ENCODE assay signal across 8 cellular contexts in genomic region chr19:11538232-11539036, GRCh38. TPM values are rescaled to one million over a fixed set of nuclear protein-coding genes. Genes with fewer than 3 reads are reported as not detected.
DNase-seq lines count a peak whose midpoint lies in the region; ATAC-seq and TF ChIP-seq lines count a peak whose summit lies in the region.

Gene CNN1, plus strand, starts transcription at chr19:11538851. Its CDS starts 77 bp downstream, at chr19:11538928.

- H3K27ac Mint-ChIP-seq in activated naive CD4-positive, alpha-beta T cell treated with anti-CD3 and anti-CD28 coated beads, Interleukin-2, amount 50 U/mL, for 72 hours: no peak within 1 kb of the TSS

- no peak for ATAC-seq in GM21737 (IDR thresholded peaks at IDR 0.05; ENCODE audit: unreplicated experiment)
- ATAC-seq in activated naive CD4-positive, alpha-beta T cell treated with anti-CD3 and anti-CD28 coated beads, Interleukin-2, amount 50 U/mL, for 72 hours: no peak
- ATAC-seq in GM19452 (IDR thresholded peaks at IDR 0.05; ENCODE audit: unreplicated experiment): no peak
- ATAC-seq in HG03457 (IDR thresholded peaks at IDR 0.05; ENCODE audit: unreplicated experiment): no peak

- TF ChIP-seq EP300 in suprapubic skin (IDR thresholded peaks at IDR 0.05): peak; percentile 43

- H3K27me3 ChIP-seq in HUES48 (ENCODE audit: control insufficient read depth, insufficient read depth, low read length) (no peaks in the 10 kb centered on the region; the same call in 1 of the 2 replicates), kidney epithelial cell (ENCODE audit: control insufficient read depth, insufficient read depth, low read length) (peaks cover 5% of the 10 kb centered on the region), suprapubic skin (peaks cover 19% of the 10 kb centered on the region)

- no peak for TF ChIP-seq CTCF in choroid plexus epithelial cell (conservative IDR thresholded peaks at IDR 0.05; ENCODE audit: low read depth, low read length)
- TF ChIP-seq CTCF in kidney epithelial cell (IDR thresholded peaks at IDR 0.05; ENCODE audit: insufficient read depth, low read length, poor library complexity, severe bottlenecking): no peak
- TF ChIP-seq CTCF in suprapubic skin (IDR thresholded peaks at IDR 0.05): no peak

- H3K4me1 ChIP-seq in HUES48 (ENCODE audit: control insufficient read depth, insufficient read depth, low read length) (peaks cover 14% of the 10 kb centered on the region), suprapubic skin (peaks cover 14% of the 10 kb centered on the region)

- H3K9ac ChIP-seq in HUES48 (ENCODE audit: low read depth, low read length): peak within 1 kb of the TSS; percentile 75

- 32% methylated on average over 19 of the region's 21 CpGs for WGBS in suprapubic skin

- no peaks in the 10 kb centered on the region for H3K36me3 ChIP-seq in HUES48 (ENCODE audit: control insufficient read depth, insufficient read depth, low read length)
- H3K36me3 ChIP-seq in kidney epithelial cell (ENCODE audit: control insufficient read depth, insufficient read depth, low read length): no peaks in the 10 kb centered on the region
- no peaks in the 10 kb centered on the region for H3K36me3 ChIP-seq in suprapubic skin

- TF ChIP-seq POLR2A in suprapubic skin (IDR thresholded peaks at IDR 0.05): no peak

- H3K27ac ChIP-seq in HUES48 (ENCODE audit: low read depth, low read length) (peak within 1 kb of the TSS; percentile 94), suprapubic skin (peak within 1 kb of the TSS; percentile 15)

- H3K36me3 Mint-ChIP-seq in activated naive CD4-positive, alpha-beta T cell treated with anti-CD3 and anti-CD28 coated beads, Interleukin-2, amount 50 U/mL, for 72 hours: no peaks in the 10 kb centered on the region

- DNase-seq in choroid plexus epithelial cell (ENCODE audit: low read depth) (peak; percentile 86), kidney epithelial cell (ENCODE audit: low read depth) (no peak), suprapubic skin (ENCODE audit: low spot score in 2 of 2) (no peak)
- no peak for DNase-seq in activated naive CD4-positive, alpha-beta T cell treated with anti-CD3 and anti-CD28 coated beads, Interleukin-2, amount 50 U/mL, for 72 hours (ENCODE audit: low spot score in 2 of 2)

- H3K9me3 ChIP-seq in HUES48 (ENCODE audit: control insufficient read depth, insufficient read depth, low read length) (no peaks in the 10 kb centered on the region), suprapubic skin (no peaks in the 10 kb centered on the region)

- H3K9me3 Mint-ChIP-seq in activated naive CD4-positive, alpha-beta T cell treated with anti-CD3 and anti-CD28 coated beads, Interleukin-2, amount 50 U/mL, for 72 hours: no peaks in the 10 kb centered on the region

- peak within 1 kb of the TSS; percentile 62 for H3K4me3 ChIP-seq in HUES48 (ENCODE audit: low read depth, low read length)
- peak within 1 kb of the TSS; percentile 42 for H3K4me3 ChIP-seq in choroid plexus epithelial cell (ENCODE audit: low read depth, low read length)
- no peak within 1 kb of the TSS for H3K4me3 ChIP-seq in kidney epithelial cell (ENCODE audit: low read depth, low read length)
- H3K4me3 ChIP-seq in suprapubic skin: peak within 1 kb of the TSS; percentile 17

RNA-seq across cellular contexts. Expression of gene CNN1, which starts in this region (rescaled TPM):
- total RNA-seq in kidney epithelial cell: 11.8 and 14.5 TPM in 2 replicates
- 10 to 100 TPM; 19.9 to 31.6 (median 24.2) TPM for total RNA-seq in suprapubic skin
- not detected for total RNA-seq in activated naive CD4-positive, alpha-beta T cell treated with anti-CD3 and anti-CD28 coated beads, Interleukin-2, amount 50 U/mL, for 72 hours

Comparison
In these comparisons a context has a peak if more than half of its experiments do, and no peak if none do; other contexts are left out.
1. RNA of gene CNN1 (total RNA-seq): 19.9 to 31.6 TPM in suprapubic skin and 11.8 to 14.5 TPM in kidney epithelial cell; not detected in activated naive CD4-positive, alpha-beta T cell treated with anti-CD3 and anti-CD28 coated beads, Interleukin-2, amount 50 U/mL, for 72 hours; every median in the first group is over 10 times any median in the second.